8 cellular contexts compared by ENCODE assay signal in the genomic region with DNA sequence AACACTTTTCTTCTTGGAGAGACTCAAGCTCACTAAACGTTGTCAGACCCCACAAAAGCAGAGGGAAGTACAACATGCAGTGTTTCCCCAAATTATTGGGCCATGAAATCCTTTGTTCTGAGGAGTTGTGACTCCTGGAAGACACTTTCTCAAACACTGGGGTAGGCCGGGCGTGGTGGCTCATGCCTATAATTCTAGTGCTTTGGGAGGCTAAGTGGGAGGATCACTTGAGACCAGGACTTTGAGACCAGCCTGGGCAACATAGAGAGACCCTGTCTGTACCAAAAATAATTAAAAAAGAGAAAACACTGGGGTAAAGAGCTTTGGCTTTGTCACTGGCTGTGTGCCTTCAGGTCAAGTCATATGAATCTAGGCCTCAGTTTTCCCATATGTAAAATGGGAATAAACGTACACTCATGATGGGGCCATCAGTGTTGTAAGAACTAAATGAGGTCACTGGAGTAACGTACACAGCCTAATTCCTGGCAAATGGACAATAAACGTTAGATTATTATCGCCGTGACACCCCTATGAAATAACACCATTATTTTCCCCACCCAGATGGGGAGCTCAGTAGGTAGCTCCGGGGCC.
DNase-seq lines count a peak whose midpoint lies in the region; ATAC-seq and TF ChIP-seq lines count a peak whose summit lies in the region.

No MANE protein-coding gene starts in this region.

- no peaks in the 10 kb centered on the region for H3K9me3 Mint-ChIP-seq in chondrocyte (ENCODE audit: low read depth)
- H3K9me3 Mint-ChIP-seq in naive thymus-derived CD4-positive, alpha-beta T cell = no peaks in the 10 kb centered on the region

- H3K36me3 ChIP-seq in HUES64 (ENCODE audit: insufficient read depth, low read length) = no peaks in the 10 kb centered on the region
- H3K36me3 ChIP-seq in naive thymus-derived CD4-positive, alpha-beta T cell (ENCODE audit: control insufficient read depth in 2 of 3, insufficient read depth in 3 of 3, low read length in 3 of 3) = no peaks in the 10 kb centered on the region

- 50% methylated on average over 9 of the region's 9 CpGs for WGBS in HUES64

- H3K4me3 ChIP-seq in AG04449 (ENCODE audit: low read depth, low read length) (peak overlapping the region; percentile 67), HUES64 (ENCODE audit: low read length) (peak overlapping the region; percentile 95)
- peak overlapping the region; percentile 52 for H3K4me3 ChIP-seq in naive thymus-derived CD4-positive, alpha-beta T cell (ENCODE audit: low read length)

- H3K4me3 Mint-ChIP-seq in chondrocyte (ENCODE audit: unreplicated experiment) = peak overlapping the region; percentile 75
- H3K4me3 Mint-ChIP-seq in naive thymus-derived CD4-positive, alpha-beta T cell = peak overlapping the region; percentile 45 to 88 (median 74)

- no peaks in the 10 kb centered on the region for H3K9me3 ChIP-seq in HUES64 (ENCODE audit: insufficient read depth, low read depth, low read length)
- H3K9me3 ChIP-seq in naive thymus-derived CD4-positive, alpha-beta T cell (ENCODE audit: control insufficient read depth in 2 of 3, low read length in 3 of 3) = no peaks in the 10 kb centered on the region

- no peaks in the 10 kb centered on the region for H3K36me3 Mint-ChIP-seq in chondrocyte (ENCODE audit: low read depth)
- H3K36me3 Mint-ChIP-seq in naive thymus-derived CD4-positive, alpha-beta T cell = no peaks in the 10 kb centered on the region

- DNase-seq in AG04449 (ENCODE audit: low read depth, low spot score) (no peak), chondrocyte (ENCODE audit: low spot score) (no peak), CD1c-positive myeloid dendritic cell (ENCODE audit: extremely low spot score) (no peak), germinal center (ENCODE audit: low spot score) (no peak), AG20443 (ENCODE audit: low spot score) (no peak), NCI-H82 (lab: John Stamatoyannopoulos, UW) (no peak)
- no peak for DNase-seq in naive thymus-derived CD4-positive, alpha-beta T cell

- no peak overlapping the region for H3K9ac ChIP-seq in HUES64 (ENCODE audit: low read depth, low read length)

- H3K4me1 Mint-ChIP-seq in chondrocyte (ENCODE audit: low read depth) = peaks cover 4% of the 10 kb centered on the region
- H3K4me1 Mint-ChIP-seq in naive thymus-derived CD4-positive, alpha-beta T cell = peaks cover 0 to 19% (median 3%) of the 10 kb centered on the region in 7 donors

- no peak overlapping the region for H3K27ac ChIP-seq in HUES64 (ENCODE audit: low read depth, low read length)
- H3K27ac ChIP-seq in naive thymus-derived CD4-positive, alpha-beta T cell (ENCODE audit: low read depth, low read length) = no peak overlapping the region

- TF ChIP-seq CTCF in AG04449 (IDR thresholded peaks at IDR 0.05; ENCODE audit: insufficient read depth, low read length, missing control alignments) (no peak), chondrocyte (IDR thresholded peaks at IDR 0.05) (no peak)

- peak overlapping the region; percentile 8 for H3K27ac Mint-ChIP-seq in chondrocyte (ENCODE audit: unreplicated experiment)
- H3K27ac Mint-ChIP-seq in naive thymus-derived CD4-positive, alpha-beta T cell = no peak overlapping the region

- intact Hi-C loops in naive thymus-derived CD4-positive, alpha-beta T cell (cut with micrococcal nuclease) = loop anchor here (1.0 to 10.0 kb wide), 9 partner anchors 206 to 1704 kb away; a partner anchor contains a TSS

- POLR2A ChIA-PET in AG04449 (lab: Yijun Ruan, JAX) = interaction anchor here (0.6 to 1.7 kb wide), 2 partner anchors 352 to 373 kb away, joined by 3 to 4 read pairs; no protein-coding TSS in a partner anchor
- POLR2A ChIA-PET in naive thymus-derived CD4-positive, alpha-beta T cell (lab: Charles Lee) = no interaction called here

- CTCF ChIA-PET in AG04449 (lab: Yijun Ruan, JAX) = interaction anchor here (0.7 to 7.4 kb wide), 41 partner anchors 7 to 802 kb away, joined by 3 to 204 read pairs (median 5); a partner anchor contains a TSS
- CTCF ChIA-PET in naive thymus-derived CD4-positive, alpha-beta T cell (lab: Charles Lee) = interaction anchor here (0.8 to 6.9 kb wide), 9 partner anchors 9 to 1621 kb away, joined by 3 to 59 read pairs (median 5); no protein-coding TSS in a partner anchor

- peaks cover 11% of the 10 kb centered on the region for H3K27me3 ChIP-seq in HUES64 (ENCODE audit: insufficient read depth, low read length)
- H3K27me3 ChIP-seq in naive thymus-derived CD4-positive, alpha-beta T cell (ENCODE audit: control insufficient read depth in 2 of 2, insufficient read depth in 2 of 2, low read length in 2 of 2) = no peaks in the 10 kb centered on the region

- 0 out of 2 replicates have a peak, but pooled peaks cover 4% of the 10 kb centered on the region for H3K4me1 ChIP-seq in HUES64 (ENCODE audit: insufficient read depth, low read length)
- H3K4me1 ChIP-seq in naive thymus-derived CD4-positive, alpha-beta T cell (ENCODE audit: control insufficient read depth in 2 of 2, insufficient read depth in 2 of 2, low read length in 2 of 2) = peaks cover 0 to 4% of the 10 kb centered on the region in 2 donors

- ATAC-seq in naive thymus-derived CD4-positive, alpha-beta T cell = no peak

- no peaks in the 10 kb centered on the region for H3K27me3 Mint-ChIP-seq in chondrocyte (ENCODE audit: low read depth)
- peaks cover 0 to 13% (median 0%) of the 10 kb centered on the region in 5 donors for H3K27me3 Mint-ChIP-seq in naive thymus-derived CD4-positive, alpha-beta T cell
